8 cellular contexts compared by ENCODE assay signal in the genomic region with DNA sequence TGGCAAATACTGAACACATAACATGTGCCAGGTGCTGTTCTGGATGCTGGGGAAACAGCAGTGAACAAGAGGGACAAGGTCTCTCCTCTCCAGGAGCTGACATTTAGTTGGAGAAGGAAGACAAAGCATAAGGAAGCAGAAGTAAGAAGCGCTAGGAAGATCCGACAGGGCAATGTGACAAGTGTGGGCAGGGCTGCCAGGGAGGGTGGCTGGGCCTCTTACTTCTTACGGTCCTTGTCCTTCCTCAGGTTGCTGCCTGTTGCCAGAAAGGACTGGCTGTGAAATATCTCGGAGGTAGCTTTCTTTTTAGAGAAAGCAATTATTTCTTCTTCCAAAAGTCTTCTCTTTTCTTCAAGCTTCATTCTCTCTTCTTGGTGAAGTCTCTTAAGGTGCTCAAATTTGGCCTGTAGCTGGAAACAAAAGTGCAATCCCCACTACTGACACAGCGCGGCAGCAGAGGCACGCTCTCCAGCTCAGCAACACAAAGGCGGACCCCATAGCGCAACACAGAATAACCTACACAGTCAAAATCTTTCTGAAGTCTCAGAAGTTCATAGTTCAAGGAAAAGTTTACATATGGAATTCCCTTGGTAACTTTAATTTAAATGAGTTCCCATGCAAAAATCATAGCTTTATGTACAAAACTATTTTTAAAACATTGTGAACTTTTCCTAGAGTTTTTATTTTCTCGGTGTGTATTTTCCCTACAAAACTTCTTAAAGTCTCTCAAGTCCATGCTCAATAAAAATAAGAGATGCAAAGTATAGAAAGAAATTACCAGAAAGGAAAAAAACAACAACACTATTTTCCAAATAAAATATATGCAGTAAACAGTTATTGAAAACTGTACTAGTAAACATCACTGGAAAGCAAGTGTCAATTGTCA.
A peak's percentile ranks its signal among the peaks of the same experiment; 100 is the strongest.
DNase-seq lines count a peak whose midpoint lies in the region; ATAC-seq and TF ChIP-seq lines count a peak whose summit lies in the region.

No MANE protein-coding gene starts in this region.

- H3K36me3 Mint-ChIP-seq in activated T-cell treated with anti-CD3 and anti-CD28 coated beads, Interleukin-2, amount 50 U/mL, for 24 hours (ENCODE audit: low read depth): no peaks in the 10 kb centered on the region
- H3K36me3 Mint-ChIP-seq in nephron progenitor cell (ENCODE audit: low read depth): peaks cover 23% of the 10 kb centered on the region

- no peaks in the 10 kb centered on the region for H3K4me1 ChIP-seq in PC-9 (replicated peaks; ENCODE audit: insufficient read depth)
- no peaks in the 10 kb centered on the region for H3K4me1 ChIP-seq in fibroblast of lung (ENCODE audit: control insufficient read depth, extremely low read depth, insufficient read depth, low read length)
- peaks cover 7% of the 10 kb centered on the region for H3K4me1 ChIP-seq in suprapubic skin

- H3K4me3 Mint-ChIP-seq in activated T-cell treated with anti-CD3 and anti-CD28 coated beads, Interleukin-2, amount 50 U/mL, for 24 hours: no peak overlapping the region
- H3K4me3 Mint-ChIP-seq in nephron progenitor cell: no peak overlapping the region

- CTCF ChIA-PET in PC-9 (lab: Charles Lee): interaction anchor here (1.2 to 2.5 kb wide), 2 partner anchors 167 to 169 kb away, joined by 5 to 16 read pairs; no protein-coding TSS in a partner anchor

- no peaks in the 10 kb centered on the region for H3K9me3 Mint-ChIP-seq in activated T-cell treated with anti-CD3 and anti-CD28 coated beads, Interleukin-2, amount 50 U/mL, for 24 hours
- no peaks in the 10 kb centered on the region for H3K9me3 Mint-ChIP-seq in nephron progenitor cell

- H3K27me3 ChIP-seq in PC-9 (ENCODE audit: insufficient read depth, low read depth) (no peaks in the 10 kb centered on the region), fibroblast of lung (ENCODE audit: control insufficient read depth, insufficient read depth, low read length) (no peaks in the 10 kb centered on the region), suprapubic skin (no peaks in the 10 kb centered on the region)

- H3K27ac Mint-ChIP-seq in activated T-cell treated with anti-CD3 and anti-CD28 coated beads, Interleukin-2, amount 50 U/mL, for 24 hours: no peak overlapping the region
- H3K27ac Mint-ChIP-seq in nephron progenitor cell: no peak overlapping the region

- no peak for TF ChIP-seq POLR2A in suprapubic skin (IDR thresholded peaks at IDR 0.05)

- H3K4me2 ChIP-seq in PC-9 (no peak overlapping the region), fibroblast of lung (ENCODE audit: extremely low read depth, insufficient read depth, low read length) (no peak overlapping the region)

- intact Hi-C loops in PC-9 (cut with micrococcal nuclease; ENCODE audit: unreplicated experiment): loop anchor here (1.0 to 5.0 kb wide), 4 partner anchors 67 to 190 kb away; partner anchors contain the start of gene SEPTIN10

- no peaks in the 10 kb centered on the region for H3K9me2 ChIP-seq in PC-9 (ENCODE audit: insufficient read depth)

- BruUV-seq in PC-9 (replicated peaks; lab: Mats Ljungman, UMichigan): no TSS peak

- H3K4me3 ChIP-seq in PC-9: no peak overlapping the region
- no peak overlapping the region for H3K4me3 ChIP-seq in fibroblast of lung (replicated peaks in 1 of 4; ENCODE audit: control extremely low read depth in 1 of 4, insufficient read depth in 1 of 4, low read depth in 3 of 4, low read length in 4 of 4)
- H3K4me3 ChIP-seq in suprapubic skin: no peak overlapping the region

- TF ChIP-seq EP300 in suprapubic skin (IDR thresholded peaks at IDR 0.05): no peak

- peaks cover 9% of the 10 kb centered on the region; the same call in 1 of the 2 replicates for H3F3A ChIP-seq in PC-9 (ENCODE audit: insufficient read depth, low read depth)

- no peak overlapping the region for H3K9ac ChIP-seq in fibroblast of lung (ENCODE audit: insufficient read depth, low read length)

- 26% methylated on average over 10 of the region's 10 CpGs for WGBS in suprapubic skin

- no peak overlapping the region for H2AFZ ChIP-seq in PC-9
- no peak overlapping the region for H2AFZ ChIP-seq in fibroblast of lung (ENCODE audit: low read length)

- peaks cover 6% of the 10 kb centered on the region for H3K27me3 Mint-ChIP-seq in activated T-cell treated with anti-CD3 and anti-CD28 coated beads, Interleukin-2, amount 50 U/mL, for 24 hours
- H3K27me3 Mint-ChIP-seq in nephron progenitor cell (ENCODE audit: low read depth, poor library complexity): peaks cover 2% of the 10 kb centered on the region

- peak; percentile 51 for ATAC-seq in GM18519 (IDR thresholded peaks at IDR 0.05; ENCODE audit: low FRiP score, unreplicated experiment)
- ATAC-seq in HG03460 (IDR thresholded peaks at IDR 0.05; ENCODE audit: unreplicated experiment): peak; percentile 88

- H4K20me1 ChIP-seq in PC-9 (ENCODE audit: insufficient read depth): no peaks in the 10 kb centered on the region
- peaks cover 2% of the 10 kb centered on the region for H4K20me1 ChIP-seq in fibroblast of lung (ENCODE audit: control insufficient read depth, extremely low read depth, insufficient read depth, low read length)

- peaks cover 4% of the 10 kb centered on the region for H3K4me1 Mint-ChIP-seq in activated T-cell treated with anti-CD3 and anti-CD28 coated beads, Interleukin-2, amount 50 U/mL, for 24 hours (ENCODE audit: low read depth)
- H3K4me1 Mint-ChIP-seq in nephron progenitor cell: peaks cover 9% of the 10 kb centered on the region

- POLR2A ChIA-PET in PC-9 (lab: Charles Lee; ENCODE audit: unreplicated experiment): interaction anchor here (0.6 kb wide), 1 partner anchor 59 kb away, joined by 3 read pairs; no protein-coding TSS in a partner anchor

- peak; percentile 92 for TF ChIP-seq CTCF in PC-9 (conservative IDR thresholded peaks at IDR 0.05)
- TF ChIP-seq CTCF in fibroblast of lung (conservative IDR thresholded peaks at IDR 0.05 in 1 of 2, IDR thresholded peaks at IDR 0.05 in 1 of 2; ENCODE audit: low read depth in 1 of 2, low read length in 2 of 2): peak; percentile 98
- TF ChIP-seq CTCF in nephron progenitor cell (IDR thresholded peaks at IDR 0.05): peak; percentile 96
- TF ChIP-seq CTCF in suprapubic skin (IDR thresholded peaks at IDR 0.05): peak; percentile 84 to 93

- H3K36me3 ChIP-seq in PC-9 (ENCODE audit: low read depth): peaks cover 5% of the 10 kb centered on the region; the same call in 1 of the 2 replicates
- H3K36me3 ChIP-seq in fibroblast of lung (ENCODE audit: control insufficient read depth, insufficient read depth, low read length): peaks cover 2% of the 10 kb centered on the region
- H3K36me3 ChIP-seq in suprapubic skin: peaks cover 22% of the 10 kb centered on the region

- peak; percentile 63 for DNase-seq in AG08396 (ENCODE audit: low spot score)
- peak in 1 of 2 experiments; percentile 53 for DNase-seq in PC-9
- DNase-seq in activated T-cell treated with anti-CD3 and anti-CD28 coated beads, Interleukin-2, amount 50 U/mL, for 24 hours: peak; percentile 77
- DNase-seq in fibroblast of lung (ENCODE audit: low read depth in 2 of 2): peak; percentile 34 to 68
- peak; percentile 79 for DNase-seq in nephron progenitor cell
- no peak for DNase-seq in suprapubic skin (ENCODE audit: low spot score in 2 of 2)

- H3K9me3 ChIP-seq in PC-9 (ENCODE audit: insufficient read depth, low read depth): no peaks in the 10 kb centered on the region
- H3K9me3 ChIP-seq in fibroblast of lung (ENCODE audit: control insufficient read depth, insufficient read depth, low read depth, low read length): no peaks in the 10 kb centered on the region
- no peaks in the 10 kb centered on the region for H3K9me3 ChIP-seq in suprapubic skin

- H3K27ac ChIP-seq in PC-9: no peak overlapping the region
- H3K27ac ChIP-seq in fibroblast of lung (ENCODE audit: insufficient read depth, low read length): no peak overlapping the region
- H3K27ac ChIP-seq in suprapubic skin: no peak overlapping the region

- no peaks in the 10 kb centered on the region for H3K79me2 ChIP-seq in PC-9 (ENCODE audit: low read depth)
- H3K79me2 ChIP-seq in fibroblast of lung (ENCODE audit: control insufficient read depth, insufficient read depth, low read length): no peaks in the 10 kb centered on the region

Comparison
In these comparisons a context has a peak if more than half of its experiments do, and no peak if none do; other contexts are left out.
1. DNase-seq: peak in AG08396 (single experiment), activated T-cell treated with anti-CD3 and anti-CD28 coated beads, Interleukin-2, amount 50 U/mL, for 24 hours (single experiment), fibroblast of lung (2 of 2) and nephron progenitor cell (single experiment); none in suprapubic skin (0 of 2).
2. Peak in every context shown above with its lines, with median percentiles within 50 percentile points of each other: CTCF ChIP-seq.